Comparison of ENCODE assay signal across 15 cellular contexts in the genomic region with DNA sequence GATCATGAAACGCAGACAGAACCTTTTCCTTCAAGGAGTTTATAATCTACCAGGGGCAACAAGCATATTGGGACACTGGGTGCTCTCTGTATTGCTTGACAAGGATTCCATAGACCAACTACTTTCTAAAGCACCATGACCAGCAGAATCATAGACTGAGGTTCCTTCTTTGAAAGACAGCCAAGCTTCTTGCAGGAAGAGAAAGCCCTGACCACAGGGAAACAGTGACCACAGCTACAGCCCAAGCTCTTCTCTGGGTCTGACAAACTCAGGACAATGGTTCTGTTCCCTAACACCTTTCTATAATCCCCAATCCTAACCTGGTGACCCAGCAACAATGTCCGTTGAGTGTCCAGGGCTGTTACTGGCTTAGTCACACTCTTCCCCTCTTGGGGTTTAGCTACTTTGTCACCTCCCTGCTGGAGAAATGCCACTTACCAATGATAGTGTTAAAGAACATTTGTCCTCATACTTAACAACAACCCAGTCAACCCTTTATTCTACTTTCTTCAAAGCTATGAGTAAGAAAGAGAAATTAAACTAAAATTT.
DNase-seq lines count a peak whose midpoint lies in the region; ATAC-seq, FAIRE-seq and TF ChIP-seq lines count a peak whose summit lies in the region.
"Had no signal": no experiment of that assay in that cellular context is flagged by ENCODE, and none has a peak within 500 bp of the region (broad histone marks: within the 10 kb centered on the region; RNA-seq: fewer than 3 reads in every experiment).

No MANE protein-coding gene starts in this region.

- H2BK12ac ChIP-seq in H1 (ENCODE audit: low read depth, low read length): no peak overlapping the region

- no peak for FAIRE-seq in H1 (lab: Jason Lieb, UNC)
- FAIRE-seq: HepG2 had no signal

- peaks cover 0 to 3% of the 10 kb centered on the region in 2 donors for H3K27me3 Mint-ChIP-seq in T-cell

- 0 out of 2 replicates have a peak overlapping the region, but pooled peaks have one; percentile 36 for H3K27ac ChIP-seq in H1 (ENCODE audit: low read depth, low read length)
- peak overlapping the region in 3 of 4 donors; percentile 33 to 79 (median 71) for H3K27ac ChIP-seq in sigmoid colon
- H3K27ac ChIP-seq: C4-2B had no signal

- no peaks in the 10 kb centered on the region for H3K79me2 ChIP-seq in H1 (ENCODE audit: control insufficient read depth in 1 of 2, insufficient read depth in 2 of 2, low read length in 2 of 2)

- H3K4me3 ChIP-seq in H1 (ENCODE audit: extremely low read depth in 1 of 4, insufficient read depth in 2 of 4, low read depth in 3 of 4, low read length in 4 of 4) (no peak overlapping the region), sigmoid colon (no peak overlapping the region)

- TF ChIP-seq CTCF in H1 (IDR thresholded peaks at IDR 0.05; ENCODE audit: control extremely low read depth in 1 of 3, insufficient read depth in 1 of 3, low read depth in 1 of 3, low read length in 3 of 3): no peak
- TF ChIP-seq CTCF in sigmoid colon (IDR thresholded peaks at IDR 0.05): no peak

- H2BK5ac ChIP-seq in H1 (ENCODE audit: low read depth, low read length): no peak overlapping the region

- H3K18ac ChIP-seq in H1 (ENCODE audit: extremely low read depth, low read length): no peak overlapping the region

- H3K56ac ChIP-seq in H1 (replicated peaks; ENCODE audit: insufficient read length, low read depth, low read length): no peak overlapping the region

- H3K4me1 Mint-ChIP-seq in T-cell: peaks cover 13 to 35% (median 14%) of the 10 kb centered on the region in 3 donors

- H2BK15ac ChIP-seq in H1 (ENCODE audit: low read length): no peak overlapping the region

- no peak overlapping the region for H3K14ac ChIP-seq in H1 (ENCODE audit: insufficient read length)

- no peak overlapping the region for H2AFZ ChIP-seq in H1 (ENCODE audit: low read length)

- no peaks in the 10 kb centered on the region for H3K27me3 ChIP-seq in H1 (replicated peaks in 1 of 4; ENCODE audit: control insufficient read depth in 3 of 4, extremely low read depth in 1 of 4, insufficient read depth in 3 of 4, low read length in 3 of 4)
- H3K27me3 ChIP-seq in sigmoid colon: no peaks in the 10 kb centered on the region

- H3K4ac ChIP-seq in H1 (replicated peaks; ENCODE audit: insufficient read length, low read depth, low read length): no peak overlapping the region

- no peak overlapping the region for H3K9ac ChIP-seq in H1 (replicated peaks in 1 of 4; ENCODE audit: extremely low read depth in 1 of 4, low read depth in 3 of 4, low read length in 3 of 4)

- H3K36me3 Mint-ChIP-seq in T-cell: peaks cover 6% of the 10 kb centered on the region

- H3K36me3 ChIP-seq in H1 (ENCODE audit: control insufficient read depth in 2 of 4, insufficient read depth in 4 of 4, low read length in 3 of 4) (no peaks in the 10 kb centered on the region), sigmoid colon (no peaks in the 10 kb centered on the region)

- H3K27ac Mint-ChIP-seq in T-cell: no peak overlapping the region

- H3K23me2 ChIP-seq in H1 (ENCODE audit: low read depth, low read length): no peaks in the 10 kb centered on the region

- DNase-seq in EH (ENCODE audit: low read depth) (peak; percentile 60), M059J (ENCODE audit: low read depth) (peak; percentile 71), H1 (ENCODE audit: low read depth in 1 of 2, low spot score in 2 of 2) (no peak), sigmoid colon (no peak), T-cell (no peak), NCI-H1092 treated with DMSO at 0.1 percent for 48 hours (lab: John Stamatoyannopoulos, UW) (no peak), Kasumi-1 (lab: John Stamatoyannopoulos, UW) (no peak)
- DNase-seq: COR-L47, DMS153, H7, NCI-H146, NCI-H2081 treated with DMSO at 0.1 percent for 48 hours, NCI-H524 had no signal

- TF ChIP-seq EP300 in H1 (IDR thresholded peaks at IDR 0.05; ENCODE audit: borderline replicate concordance in 1 of 2, low read depth in 2 of 2, low read length in 2 of 2) (no peak), sigmoid colon (IDR thresholded peaks at IDR 0.05) (no peak)

- no peak overlapping the region for H3K4me2 ChIP-seq in H1 (ENCODE audit: insufficient read depth in 1 of 2, low read depth in 2 of 2, low read length in 2 of 2)

- TF ChIP-seq RAD21 in H1 (IDR thresholded peaks at IDR 0.05 in 1 of 2, conservative IDR thresholded peaks at IDR 0.05 in 1 of 2; ENCODE audit: low read depth in 2 of 2, low read length in 2 of 2): no peak

- no peak for ATAC-seq in T-cell (replicated peaks in 1 of 4)
- ATAC-seq: HepG2 had no signal

- TF ChIP-seq POLR2A in H1 (IDR thresholded peaks at IDR 0.05; ENCODE audit: control extremely low read depth in 1 of 2, low read depth in 2 of 2, low read length in 2 of 2) (no peak), sigmoid colon (IDR thresholded peaks at IDR 0.05) (no peak)

- H3K4me3 Mint-ChIP-seq in T-cell: no peak overlapping the region

- no peak overlapping the region for H2AK5ac ChIP-seq in H1 (ENCODE audit: low read depth, low read length)

- no peak overlapping the region for H4K91ac ChIP-seq in H1 (replicated peaks; ENCODE audit: insufficient read length, low read length)

- no peak overlapping the region for H2BK20ac ChIP-seq in H1 (ENCODE audit: low read length)

- no peak overlapping the region for H2BK120ac ChIP-seq in H1 (replicated peaks; ENCODE audit: low read depth, low read length)

- no peak overlapping the region for H3K23ac ChIP-seq in H1 (ENCODE audit: insufficient read length)

- POLR2A ChIA-PET in H1 (lab: Charles Lee; ENCODE audit: partially characterized antibody) (interaction anchor here (1.1 kb wide), 1 partner anchor 12 kb away, joined by 3 read pairs; no protein-coding TSS in a partner anchor), T-cell (lab: Charles Lee) (no interaction called here)

- H3K9me3 ChIP-seq in H1 (ENCODE audit: insufficient read depth in 2 of 2, low read depth in 1 of 2, low read length in 1 of 2) (no peaks in the 10 kb centered on the region), sigmoid colon (no peaks in the 10 kb centered on the region)

- no peaks in the 10 kb centered on the region for H3K9me3 Mint-ChIP-seq in T-cell

- no peak overlapping the region for H4K8ac ChIP-seq in H1 (ENCODE audit: extremely low read depth, insufficient read depth, low read length)

- peaks cover 0 to 3% (median 1%) of the 10 kb centered on the region in 4 experiments; a peak in 3 of 7 replicates for H3K4me1 ChIP-seq in H1 (replicated peaks in 1 of 4; ENCODE audit: control insufficient read depth in 3 of 4, insufficient read depth in 4 of 4, low read length in 3 of 4)
- peaks cover 0 to 68% (median 51%) of the 10 kb centered on the region in 4 donors for H3K4me1 ChIP-seq in sigmoid colon

- peaks cover 1 to 2% of the 10 kb centered on the region in 2 experiments for H4K20me1 ChIP-seq in H1 (replicated peaks in 1 of 2; ENCODE audit: control insufficient read depth in 1 of 2, insufficient read depth in 2 of 2, low read length in 2 of 2)

- H3K79me1 ChIP-seq in H1 (ENCODE audit: low read depth, low read length): no peaks in the 10 kb centered on the region

- no peak overlapping the region for H4K5ac ChIP-seq in H1 (ENCODE audit: insufficient read length, low read depth, low read length)

- CTCF ChIA-PET in H1 (lab: Charles Lee; ENCODE audit: partially characterized antibody): interaction anchor here (0.6 to 3.7 kb wide), 9 partner anchors 37 to 815 kb away, joined by 3 to 18 read pairs (median 4); no protein-coding TSS in a partner anchor
- CTCF ChIA-PET in T-cell (lab: Charles Lee): interaction anchor here (0.6 to 1.4 kb wide), 2 partner anchors 829 to 832 kb away, joined by 3 read pairs; no protein-coding TSS in a partner anchor

- intact Hi-C loops in sigmoid colon (cut with DNase I): loop anchor here (2.0 to 5.0 kb wide), 3 partner anchors 70 to 283 kb away; a partner anchor contains a TSS

- 90% methylated on average over 2 of the region's 2 CpGs; no CpG with 5 or more reads in 1 of the 2 experiments for WGBS in H1 (ENCODE audit: extremely low coverage in 1 of 2, insufficient coverage in 1 of 2, insufficient read length in 1 of 2, insufficient replicate concordance in 2 of 2, low coverage in 1 of 2, low lambda C conversion rate in 2 of 2, missing lambda C conversion rate in 1 of 2), 2 experiments
- WGBS in sigmoid colon, 2 donors: 92 to 93% methylated on average over 2 of the region's 2 CpGs

TF ChIP-seq in H1, 55 proteins besides CTCF, POLR2A, EP300 and RAD21 (continues in another document):
- TF ChIP-seq TCF12 (IDR thresholded peaks at IDR 0.05; ENCODE audit: low read depth, low read length) (no peak), CHD2 (IDR thresholded peaks at IDR 0.05; ENCODE audit: low read length) (no peak), GABPA (IDR thresholded peaks at IDR 0.05; ENCODE audit: borderline replicate concordance, insufficient read depth, low read length) (no peak), PHF8 (conservative IDR thresholded peaks at IDR 0.05; ENCODE audit: low read depth, low read length) (no peak), SIRT6 (IDR thresholded peaks at IDR 0.05; ENCODE audit: low read length) (no peak), RNF2 (IDR thresholded peaks at IDR 0.05; ENCODE audit: borderline replicate concordance, low read depth, low read length, missing control alignments, poor library complexity, severe bottlenecking) (no peak), SUZ12 (IDR thresholded peaks at IDR 0.05; ENCODE audit: low read length) (no peak), HDAC2 (IDR thresholded peaks at IDR 0.05; ENCODE audit: borderline replicate concordance in 1 of 2, low read depth in 2 of 2, low read length in 2 of 2) (no peak), NANOG (IDR thresholded peaks at IDR 0.05; ENCODE audit: insufficient read depth, low read depth, low read length, poor library complexity, severe bottlenecking) (no peak), SP2 (IDR thresholded peaks at IDR 0.05; ENCODE audit: low read length) (no peak)
- TF ChIP-seq, protein P1, sequence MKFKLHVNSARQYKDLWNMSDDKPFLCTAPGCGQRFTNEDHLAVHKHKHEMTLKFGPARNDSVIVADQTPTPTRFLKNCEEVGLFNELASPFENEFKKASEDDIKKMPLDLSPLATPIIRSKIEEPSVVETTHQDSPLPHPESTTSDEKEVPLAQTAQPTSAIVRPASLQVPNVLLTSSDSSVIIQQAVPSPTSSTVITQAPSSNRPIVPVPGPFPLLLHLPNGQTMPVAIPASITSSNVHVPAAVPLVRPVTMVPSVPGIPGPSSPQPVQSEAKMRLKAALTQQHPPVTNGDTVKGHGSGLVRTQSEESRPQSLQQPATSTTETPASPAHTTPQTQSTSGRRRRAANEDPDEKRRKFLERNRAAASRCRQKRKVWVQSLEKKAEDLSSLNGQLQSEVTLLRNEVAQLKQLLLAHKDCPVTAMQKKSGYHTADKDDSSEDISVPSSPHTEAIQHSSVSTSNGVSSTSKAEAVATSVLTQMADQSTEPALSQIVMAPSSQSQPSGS (IDR thresholded peaks at IDR 0.05; ENCODE audit: low read length): no peak
- TF ChIP-seq, protein P2, sequence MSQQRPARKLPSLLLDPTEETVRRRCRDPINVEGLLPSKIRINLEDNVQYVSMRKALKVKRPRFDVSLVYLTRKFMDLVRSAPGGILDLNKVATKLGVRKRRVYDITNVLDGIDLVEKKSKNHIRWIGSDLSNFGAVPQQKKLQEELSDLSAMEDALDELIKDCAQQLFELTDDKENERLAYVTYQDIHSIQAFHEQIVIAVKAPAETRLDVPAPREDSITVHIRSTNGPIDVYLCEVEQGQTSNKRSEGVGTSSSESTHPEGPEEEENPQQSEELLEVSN (IDR thresholded peaks at IDR 0.05): no peak

Comparison
In these comparisons a context has a peak if more than half of its experiments do, and no peak if none do; other contexts are left out.
1. DNase-seq: peak in EH (single experiment) and M059J (single experiment); none in H1 (0 of 2), sigmoid colon (single experiment), T-cell (0 of 34), NCI-H1092 treated with DMSO at 0.1 percent for 48 hours (single experiment) and Kasumi-1 (0 of 2).